8 cellular contexts compared by ENCODE assay signal in the genomic region with DNA sequence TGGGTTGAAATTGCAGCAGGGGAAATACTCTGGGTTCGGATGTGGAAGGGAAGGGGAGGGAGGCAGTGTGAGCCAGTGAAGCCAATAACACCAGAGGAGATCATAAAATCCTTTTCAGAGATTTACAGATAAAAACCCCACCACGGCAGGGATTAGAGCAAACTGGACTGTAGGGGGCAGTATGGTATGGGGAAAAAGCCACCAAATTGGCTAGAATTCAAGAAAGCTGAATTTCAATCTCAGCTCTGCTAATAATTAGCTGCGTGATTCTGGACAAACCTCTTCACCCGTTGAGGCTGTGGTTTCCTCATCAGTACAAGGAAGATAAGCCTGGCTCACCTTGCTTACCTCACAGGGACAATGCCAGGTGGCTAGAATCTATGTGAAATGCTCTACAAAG.
DNase-seq lines count a peak whose midpoint lies in the region; ATAC-seq and TF ChIP-seq lines count a peak whose summit lies in the region.

No MANE protein-coding gene starts in this region.

- no peaks in the 10 kb centered on the region for H3K4me1 Mint-ChIP-seq in activated CD8-positive, alpha-beta T cell treated with anti-CD3 and anti-CD28 coated beads, Interleukin-2, amount 10 ng/mL, durations not matched to agents 7 days and 5 days (ENCODE audit: low read depth)
- no peaks in the 10 kb centered on the region for H3K4me1 Mint-ChIP-seq in activated CD8-positive, alpha-beta memory T cell treated with anti-CD3 and anti-CD28 coated beads, Interleukin-2, amount 10 ng/mL, durations not matched to agents 7 days and 5 days

- ATAC-seq in activated CD8-positive, alpha-beta T cell treated with anti-CD3 and anti-CD28 coated beads, Interleukin-2, amount 10 ng/mL, durations not matched to agents 7 days and 5 days: no peak
- ATAC-seq in left lobe of liver (peak; percentile 58), GM21576 (IDR thresholded peaks at IDR 0.05; ENCODE audit: unreplicated experiment) (no peak)
- ATAC-seq in activated CD8-positive, alpha-beta memory T cell treated with anti-CD3 and anti-CD28 coated beads, Interleukin-2, amount 10 ng/mL, durations not matched to agents 7 days and 5 days: no peak

- peaks cover 11% of the 10 kb centered on the region for H3K27me3 Mint-ChIP-seq in activated CD8-positive, alpha-beta T cell treated with anti-CD3 and anti-CD28 coated beads, Interleukin-2, amount 10 ng/mL, durations not matched to agents 7 days and 5 days (ENCODE audit: low read depth)
- H3K27me3 Mint-ChIP-seq in activated CD8-positive, alpha-beta memory T cell treated with anti-CD3 and anti-CD28 coated beads, Interleukin-2, amount 10 ng/mL, durations not matched to agents 7 days and 5 days: peaks cover 9% of the 10 kb centered on the region

- H3K4me3 Mint-ChIP-seq in activated CD8-positive, alpha-beta T cell treated with anti-CD3 and anti-CD28 coated beads, Interleukin-2, amount 10 ng/mL, durations not matched to agents 7 days and 5 days: no peak overlapping the region
- H3K4me3 Mint-ChIP-seq in activated CD8-positive, alpha-beta memory T cell treated with anti-CD3 and anti-CD28 coated beads, Interleukin-2, amount 10 ng/mL, durations not matched to agents 7 days and 5 days: no peak overlapping the region

- H3K27ac Mint-ChIP-seq in activated CD8-positive, alpha-beta T cell treated with anti-CD3 and anti-CD28 coated beads, Interleukin-2, amount 10 ng/mL, durations not matched to agents 7 days and 5 days: no peak overlapping the region
- no peak overlapping the region for H3K27ac Mint-ChIP-seq in activated CD8-positive, alpha-beta memory T cell treated with anti-CD3 and anti-CD28 coated beads, Interleukin-2, amount 10 ng/mL, durations not matched to agents 7 days and 5 days

- CTCF ChIA-PET in activated CD8-positive, alpha-beta T cell treated with anti-CD3 and anti-CD28 coated beads, Interleukin-2, amount 10 ng/mL, durations not matched to agents 7 days and 5 days (lab: Charles Lee): interaction anchor here (1.3 to 2.0 kb wide), 2 partner anchors 25 to 1275 kb away, joined by 4 to 5 read pairs; no protein-coding TSS in a partner anchor
- CTCF ChIA-PET in activated CD8-positive, alpha-beta memory T cell treated with anti-CD3 and anti-CD28 coated beads, Interleukin-2, amount 10 ng/mL, durations not matched to agents 7 days and 5 days (lab: Charles Lee): interaction anchor here (1.3 kb wide), 1 partner anchor 26 kb away, joined by 3 read pairs; no protein-coding TSS in a partner anchor

- POLR2A ChIA-PET in activated CD8-positive, alpha-beta T cell treated with anti-CD3 and anti-CD28 coated beads, Interleukin-2, amount 10 ng/mL, durations not matched to agents 7 days and 5 days (lab: Charles Lee): no interaction called here

- H3K36me3 Mint-ChIP-seq in activated CD8-positive, alpha-beta T cell treated with anti-CD3 and anti-CD28 coated beads, Interleukin-2, amount 10 ng/mL, durations not matched to agents 7 days and 5 days (ENCODE audit: low read depth): no peaks in the 10 kb centered on the region
- no peaks in the 10 kb centered on the region for H3K36me3 Mint-ChIP-seq in activated CD8-positive, alpha-beta memory T cell treated with anti-CD3 and anti-CD28 coated beads, Interleukin-2, amount 10 ng/mL, durations not matched to agents 7 days and 5 days

- peak; percentile 53 for TF ChIP-seq CTCF in AG09319 (IDR thresholded peaks at IDR 0.05; ENCODE audit: low read depth, low read length)
- peak; percentile 75 for TF ChIP-seq CTCF in GM12873 (IDR thresholded peaks at IDR 0.05; ENCODE audit: insufficient read depth, low read depth, low read length, missing control alignments)
- TF ChIP-seq CTCF in LNCAP (IDR thresholded peaks at IDR 0.05): peak; percentile 49; the same call in 1 of the 2 replicates

- H3K9me3 Mint-ChIP-seq in activated CD8-positive, alpha-beta T cell treated with anti-CD3 and anti-CD28 coated beads, Interleukin-2, amount 10 ng/mL, durations not matched to agents 7 days and 5 days (ENCODE audit: insufficient read depth): no peaks in the 10 kb centered on the region
- H3K9me3 Mint-ChIP-seq in activated CD8-positive, alpha-beta memory T cell treated with anti-CD3 and anti-CD28 coated beads, Interleukin-2, amount 10 ng/mL, durations not matched to agents 7 days and 5 days (ENCODE audit: low read depth): no peaks in the 10 kb centered on the region

- DNase-seq in AG09319 (ENCODE audit: extremely low read depth, low read depth) (no peak), left lobe of liver (ENCODE audit: low spot score) (no peak), KG1 (lab: John Stamatoyannopoulos, UW) (no peak)
- peak; percentile 19 for DNase-seq in activated CD8-positive, alpha-beta T cell treated with anti-CD3 and anti-CD28 coated beads, Interleukin-2, amount 10 ng/mL, durations not matched to agents 7 days and 5 days
- DNase-seq in activated CD8-positive, alpha-beta memory T cell treated with anti-CD3 and anti-CD28 coated beads, Interleukin-2, amount 10 ng/mL, durations not matched to agents 7 days and 5 days: no peak
